9 cellular contexts compared by ENCODE assay signal in genomic region chr9:91273853-91274552, GRCh38.
DNase-seq lines count a peak whose midpoint lies in the region; ATAC-seq and TF ChIP-seq lines count a peak whose summit lies in the region.
"Had no signal": no experiment of that assay in that cellular context is flagged by ENCODE, and none has a peak within 500 bp of the region (broad histone marks: within the 10 kb centered on the region; RNA-seq: fewer than 3 reads in every experiment).

No MANE protein-coding gene starts in this region.

- H3K27ac ChIP-seq in left lung: no peak overlapping the region
- H3K27ac ChIP-seq in stomach: no peak overlapping the region

- no peaks in the 10 kb centered on the region for H3K36me3 Mint-ChIP-seq in activated B cell treated with CpG ODN at 0.5 μM for 24 hours (ENCODE audit: low read depth)

- H3K4me3 Mint-ChIP-seq in activated B cell treated with CpG ODN at 0.5 μM for 24 hours: no peak overlapping the region

- DNase-seq in activated B cell treated with CpG ODN at 0.5 μM for 24 hours (no peak), left lung (no peak), stomach (no peak), hippocampal formation (lab: John Stamatoyannopoulos, UW) (no peak)
- DNase-seq in activated naive CD4-positive, alpha-beta T cell treated with anti-CD3 and anti-CD28 coated beads, Interleukin-2, amount 50 U/mL, for 16 hours: no peak
- DNase-seq: effector memory CD4-positive, alpha-beta T cell had no signal

- H3K4me1 ChIP-seq in left lung: peaks cover 0 to 9% of the 10 kb centered on the region in 2 donors
- H3K4me1 ChIP-seq in stomach: peaks cover 0 to 13% (median 0%) of the 10 kb centered on the region in 4 donors

- intact Hi-C loops in activated B cell treated with CpG ODN at 0.5 μM for 24 hours (cut with micrococcal nuclease) (no loop called here), left lung (cut with DNase I) (no loop called here), stomach (cut with DNase I; ENCODE audit: low total_unique reads) (no loop called here)

- no peak overlapping the region for H3K27ac Mint-ChIP-seq in activated B cell treated with CpG ODN at 0.5 μM for 24 hours

- H3K9me3 Mint-ChIP-seq in activated B cell treated with CpG ODN at 0.5 μM for 24 hours: no peaks in the 10 kb centered on the region

- WGBS in stomach, 5 donors: 51 to 75% (median 69%) methylated on average over 2 of the region's 2 CpGs

- no peaks in the 10 kb centered on the region for H3K9me3 ChIP-seq in left lung
- no peaks in the 10 kb centered on the region for H3K9me3 ChIP-seq in stomach

- TF ChIP-seq POLR2A in stomach (IDR thresholded peaks at IDR 0.05): no peak

- no peak for TF ChIP-seq CTCF in activated B cell treated with CpG ODN at 0.5 μM for 24 hours (IDR thresholded peaks at IDR 0.05)
- no peak for TF ChIP-seq CTCF in left lung (IDR thresholded peaks at IDR 0.05)
- no peak for TF ChIP-seq CTCF in stomach (IDR thresholded peaks at IDR 0.05)

- H3K4me3 ChIP-seq in left lung (no peak overlapping the region), stomach (no peak overlapping the region)

- POLR2A ChIA-PET in activated B cell treated with CpG ODN at 0.5 μM for 24 hours (lab: Charles Lee): no interaction called here

- H3K4me1 Mint-ChIP-seq in activated B cell treated with CpG ODN at 0.5 μM for 24 hours: peaks cover 9% of the 10 kb centered on the region

- peak; percentile 64 for ATAC-seq in GM18502 (IDR thresholded peaks at IDR 0.05; ENCODE audit: poor library complexity, unreplicated experiment)
- peak; percentile 55 for ATAC-seq in HG02970 (IDR thresholded peaks at IDR 0.05; ENCODE audit: low FRiP score, unreplicated experiment)
- peak; percentile 56 for ATAC-seq in activated B cell treated with CpG ODN at 0.5 μM for 24 hours (ENCODE audit: low read depth)
- peak; percentile 31 for ATAC-seq in left lung
- ATAC-seq in HG03135 (IDR thresholded peaks at IDR 0.05; ENCODE audit: unreplicated experiment): no peak

- no peak for TF ChIP-seq EP300 in stomach (IDR thresholded peaks at IDR 0.05)

- H3K36me3 ChIP-seq in left lung: no peaks in the 10 kb centered on the region
- H3K36me3 ChIP-seq in stomach: no peaks in the 10 kb centered on the region

- H3K27me3 Mint-ChIP-seq in activated B cell treated with CpG ODN at 0.5 μM for 24 hours: no peaks in the 10 kb centered on the region

- H3K27me3 ChIP-seq in left lung (no peaks in the 10 kb centered on the region), stomach (no peaks in the 10 kb centered on the region)

- CTCF ChIA-PET in activated B cell treated with CpG ODN at 0.5 μM for 24 hours (lab: Charles Lee): no interaction called here
